8 cellular contexts compared by ENCODE assay signal in genomic region chr20:43507150-43508080, GRCh38. TPM values are rescaled to one million over a fixed set of nuclear protein-coding genes. Genes with fewer than 3 reads are reported as not detected.
A peak's percentile ranks its signal among the peaks of the same experiment; 100 is the strongest.
DNase-seq lines count a peak whose midpoint lies in the region; ATAC-seq and TF ChIP-seq lines count a peak whose summit lies in the region.

Gene L3MBTL1 (plus strand): TSS chr20:43507697. CDS start chr20:43513504, 5,807 bp downstream.

- peak within 1 kb of the TSS; percentile 74 for H3K4me3 Mint-ChIP-seq in GM23338

- no peak within 1 kb of the TSS for H3K27ac ChIP-seq in GM23338 (ENCODE audit: low read depth)
- H3K27ac ChIP-seq in SK-N-SH (ENCODE audit: low read depth in 2 of 2, low read length in 1 of 2) = no peak within 1 kb of the TSS; a peak in 1 of 4 replicates
- no peak within 1 kb of the TSS for H3K27ac ChIP-seq in effector memory CD4-positive, alpha-beta T cell (ENCODE audit: insufficient read depth, low read length, poor library complexity, severe bottlenecking)
- H3K27ac ChIP-seq in lower lobe of right lung = no peak within 1 kb of the TSS
- no peak within 1 kb of the TSS for H3K27ac ChIP-seq in thoracic aorta

- WGBS in SK-N-SH (ENCODE audit: low lambda C conversion rate) = 54% methylated on average over 41 of the region's 95 CpGs

- H3K27me3 ChIP-seq in GM23338 (ENCODE audit: insufficient read depth) = peaks cover 17% of the 10 kb centered on the region
- no peaks in the 10 kb centered on the region; the same call in 1 of the 2 replicates for H3K27me3 ChIP-seq in SK-N-SH (ENCODE audit: insufficient read depth)
- peaks cover 4% of the 10 kb centered on the region for H3K27me3 ChIP-seq in effector memory CD4-positive, alpha-beta T cell (replicated peaks; ENCODE audit: control insufficient read depth, insufficient read depth, low read length, poor library complexity, severe bottlenecking)
- peaks cover 30% of the 10 kb centered on the region for H3K27me3 ChIP-seq in lower lobe of right lung (ENCODE audit: low read depth)
- H3K27me3 ChIP-seq in thoracic aorta (replicated peaks; ENCODE audit: insufficient read depth) = no peaks in the 10 kb centered on the region

- peaks cover 22% of the 10 kb centered on the region for H3K27me3 Mint-ChIP-seq in GM23338 (ENCODE audit: insufficient read depth, low read depth, poor library complexity)

- H3K9ac ChIP-seq in SK-N-SH = peak within 1 kb of the TSS; percentile 61

- H3K36me3 ChIP-seq in GM23338 (ENCODE audit: insufficient read depth) (no peaks in the 10 kb centered on the region), SK-N-SH (replicated peaks in 1 of 2; ENCODE audit: control insufficient read depth in 1 of 2, insufficient read depth in 2 of 2, low read length in 1 of 2) (no peaks in the 10 kb centered on the region), lower lobe of right lung (no peaks in the 10 kb centered on the region), thoracic aorta (no peaks in the 10 kb centered on the region)
- H3K36me3 ChIP-seq in effector memory CD4-positive, alpha-beta T cell (ENCODE audit: control insufficient read depth, insufficient read depth, low read length) = no peaks in the 10 kb centered on the region

- TF ChIP-seq CTCF in AG04449 (IDR thresholded peaks at IDR 0.05; ENCODE audit: insufficient read depth, low read length, missing control alignments) (peak; percentile 13), GM23338 (conservative IDR thresholded peaks at IDR 0.05; ENCODE audit: low read depth in 2 of 2) (no peak), SK-N-SH (IDR thresholded peaks at IDR 0.05) (no peak), lower lobe of right lung (IDR thresholded peaks at IDR 0.05) (no peak), thoracic aorta (IDR thresholded peaks at IDR 0.05) (no peak)

- H3K9me3 Mint-ChIP-seq in GM23338 = no peaks in the 10 kb centered on the region; the same call in 2 of the 3 replicates

- H3F3A ChIP-seq in GM23338 (replicated peaks; ENCODE audit: low read depth) = peaks cover 3% of the 10 kb centered on the region; the same call in 1 of the 2 replicates
- H3F3A ChIP-seq in SK-N-SH (replicated peaks; ENCODE audit: insufficient read depth) = no peaks in the 10 kb centered on the region

- peak within 1 kb of the TSS; percentile 99 for H2AFZ ChIP-seq in GM23338
- peak within 1 kb of the TSS; percentile 78; the same call in 1 of the 2 replicates for H2AFZ ChIP-seq in SK-N-SH (ENCODE audit: low read depth)

- H4K20me1 ChIP-seq in GM23338 (replicated peaks; ENCODE audit: insufficient read depth) = no peaks in the 10 kb centered on the region
- no peaks in the 10 kb centered on the region for H4K20me1 ChIP-seq in SK-N-SH (ENCODE audit: insufficient read depth)

- H3K9me2 ChIP-seq in GM23338 (ENCODE audit: insufficient read depth) (no peaks in the 10 kb centered on the region), SK-N-SH (no peaks in the 10 kb centered on the region)

- no peaks in the 10 kb centered on the region for H3K79me2 ChIP-seq in GM23338 (replicated peaks; ENCODE audit: insufficient read depth)
- no peaks in the 10 kb centered on the region for H3K79me2 ChIP-seq in SK-N-SH (ENCODE audit: insufficient read depth)

- POLR2A ChIA-PET in AG04449 (lab: Yijun Ruan, JAX) = interaction anchor here (0.9 kb wide), 1 partner anchor 50 kb away, joined by 3 read pairs; the partner anchor contains the start of gene SRSF6
- POLR2A ChIA-PET in SK-N-SH (lab: Yijun Ruan, JAX) = interaction anchor here (0.7 to 1.9 kb wide), 3 partner anchors 14 to 50 kb away, joined by 3 to 5 read pairs (median 4); no protein-coding TSS in a partner anchor

- H3K27ac Mint-ChIP-seq in GM23338 = peak within 1 kb of the TSS; percentile 53; the same call in 1 of the 2 replicates

- peak; percentile 83 for ATAC-seq in GM23338
- peak; percentile 91 to 92 for ATAC-seq in lower lobe of right lung
- ATAC-seq in thoracic aorta (ENCODE audit: insufficient number of reproducible peaks, low FRiP score, low read depth) = no peak
- no peak for ATAC-seq in HG02970 (IDR thresholded peaks at IDR 0.05; ENCODE audit: low FRiP score, unreplicated experiment)
- ATAC-seq in GM18502 (IDR thresholded peaks at IDR 0.05; ENCODE audit: poor library complexity, unreplicated experiment) = no peak

- TF ChIP-seq EP300 in SK-N-SH (IDR thresholded peaks at IDR 0.05; ENCODE audit: borderline replicate concordance in 1 of 2, low read depth in 1 of 2, low read length in 1 of 2) = no peak

- no peaks in the 10 kb centered on the region for H3K4me1 ChIP-seq in GM23338 (ENCODE audit: insufficient read depth)
- H3K4me1 ChIP-seq in SK-N-SH (ENCODE audit: control insufficient read depth in 1 of 2, insufficient read depth in 2 of 2, low read depth in 1 of 2, low read length in 1 of 2) = peaks cover 0 to 3% of the 10 kb centered on the region in 2 experiments; a peak in 1 of 4 replicates
- peaks cover 3% of the 10 kb centered on the region for H3K4me1 ChIP-seq in effector memory CD4-positive, alpha-beta T cell (ENCODE audit: control insufficient read depth, insufficient read depth, low read length, poor library complexity, severe bottlenecking)
- no peaks in the 10 kb centered on the region for H3K4me1 ChIP-seq in lower lobe of right lung
- H3K4me1 ChIP-seq in thoracic aorta (ENCODE audit: control insufficient read depth in 1 of 2, low read depth in 2 of 2) = peaks cover 0 to 11% of the 10 kb centered on the region in 2 donors

- peaks cover 10% of the 10 kb centered on the region; the same call in 2 of the 3 replicates for H3K4me1 Mint-ChIP-seq in GM23338

- peak within 1 kb of the TSS; percentile 85 for H3K4me2 ChIP-seq in GM23338
- H3K4me2 ChIP-seq in SK-N-SH = peak within 1 kb of the TSS; percentile 80

- no peak for DNase-seq in AG04449 (ENCODE audit: low read depth, low spot score)
- peak; percentile 82 for DNase-seq in GM23338 (ENCODE audit: low spot score)
- DNase-seq in SK-N-SH = peak; percentile 96
- no peak for DNase-seq in effector memory CD4-positive, alpha-beta T cell
- peak; percentile 74 for DNase-seq in lower lobe of right lung
- no peak for DNase-seq in thoracic aorta (ENCODE audit: low spot score)

- TF ChIP-seq RAD21 in SK-N-SH (IDR thresholded peaks at IDR 0.05; ENCODE audit: low read length) = no peak

- peak within 1 kb of the TSS; percentile 63 for H3K4me3 ChIP-seq in AG04449 (ENCODE audit: low read depth, low read length)
- peak within 1 kb of the TSS; percentile 77 for H3K4me3 ChIP-seq in GM23338
- H3K4me3 ChIP-seq in SK-N-SH (ENCODE audit: low read depth in 2 of 2, low read length in 1 of 2) = peak within 1 kb of the TSS; percentile 60 to 73
- peak within 1 kb of the TSS; percentile 59 for H3K4me3 ChIP-seq in effector memory CD4-positive, alpha-beta T cell (ENCODE audit: insufficient read depth, low read depth, low read length, poor library complexity, severe bottlenecking)
- H3K4me3 ChIP-seq in lower lobe of right lung = peak within 1 kb of the TSS; percentile 66
- H3K4me3 ChIP-seq in thoracic aorta = peak within 1 kb of the TSS; percentile 84

- intact Hi-C loops in lower lobe of right lung (cut with DNase I) = no loop called here

- H3K36me3 Mint-ChIP-seq in GM23338 (ENCODE audit: low read depth) = no peaks in the 10 kb centered on the region; the same call in 2 of the 3 replicates

- CTCF ChIA-PET in AG04449 (lab: Yijun Ruan, JAX) = interaction anchor here (1.0 kb wide), 1 partner anchor 31 kb away, joined by 3 read pairs; no protein-coding TSS in a partner anchor
- CTCF ChIA-PET in SK-N-SH (lab: Yijun Ruan, JAX) = interaction anchor here (1.0 to 1.2 kb wide), 3 partner anchors 12 to 49 kb away, joined by 3 to 4 read pairs (median 3); no protein-coding TSS in a partner anchor

- H3K9me3 ChIP-seq in SK-N-SH = no peaks in the 10 kb centered on the region
- no peaks in the 10 kb centered on the region for H3K9me3 ChIP-seq in effector memory CD4-positive, alpha-beta T cell (ENCODE audit: control insufficient read depth, low read length)
- H3K9me3 ChIP-seq in lower lobe of right lung = no peaks in the 10 kb centered on the region
- no peaks in the 10 kb centered on the region for H3K9me3 ChIP-seq in thoracic aorta

TF ChIP-seq in GM23338, 12 proteins besides CTCF, POLR2A, EP300 and RAD21 (continues in another document):
- TF ChIP-seq POLR2AphosphoS5 (IDR thresholded peaks at IDR 0.05; ENCODE audit: low read depth) = peak; percentile 71
- TF ChIP-seq ETS1 (IDR thresholded peaks at IDR 0.05) = no peak
- TF ChIP-seq NANOG (IDR thresholded peaks at IDR 0.05; ENCODE audit: borderline replicate concordance) = no peak

TF ChIP-seq in SK-N-SH, 30 proteins besides CTCF, POLR2A, EP300 and RAD21:
- TF ChIP-seq MAX (IDR thresholded peaks at IDR 0.05; ENCODE audit: low read depth) (0 out of 2 replicates have a peak, but pooled peaks have one; percentile 14), FOXJ3 (CRISPR knock-in tag; IDR thresholded peaks at IDR 0.05) (no peak), TEAD4 (IDR thresholded peaks at IDR 0.05; ENCODE audit: borderline replicate concordance, insufficient read depth) (no peak), CHD2 (IDR thresholded peaks at IDR 0.05; ENCODE audit: low read length, partially characterized antibody) (no peak), RXRA (IDR thresholded peaks at IDR 0.05; ENCODE audit: borderline replicate concordance, low read depth) (no peak), SIN3A (IDR thresholded peaks at IDR 0.05; ENCODE audit: borderline replicate concordance, low read depth, low read length) (no peak), NRF1 (IDR thresholded peaks at IDR 0.05; ENCODE audit: low read depth, low read length) (peak; percentile 70)

RNA-seq across cellular contexts. Expression of gene L3MBTL1, which starts in this region (rescaled TPM):
- 17.4 and 33.6 TPM in 2 replicates for total RNA-seq in GM23338 (2014; rRNA removed; shearing (Covaris generic))
- polyA plus RNA-seq in GM23338 (2016; fragmentation: Nextera tagmentation; extraction: Ambion mirVana) (6.1 and 6.5 TPM in 2 replicates), SK-N-SH (2012; rRNA removed) (8.9 and 14.5 TPM in 2 replicates)
- 1.8 and 2.7 TPM in 2 replicates for polyA plus RNA-seq in SK-N-SH (2012; cell fraction: cytosol; rRNA removed)
- 112 and 128 TPM in 2 replicates for polyA plus RNA-seq in SK-N-SH (2012; cell fraction: nucleus; rRNA removed)
- total RNA-seq in lower lobe of right lung (10.5 TPM), thoracic aorta (10 to 100 TPM; 15.3 to 21.4 TPM)

Comparison
In these comparisons a context has a peak if more than half of its experiments do, and no peak if none do; other contexts are left out.
1. DNase-seq: peak in GM23338 (single experiment), SK-N-SH (single experiment) and lower lobe of right lung (single experiment); none in AG04449 (single experiment), effector memory CD4-positive, alpha-beta T cell (0 of 3) and thoracic aorta (single experiment).
2. ATAC-seq: peak in GM23338 (single experiment) and lower lobe of right lung (2 of 2); none in thoracic aorta (single experiment), HG02970 (single experiment) and GM18502 (single experiment).
3. Peak in every context shown above with its lines, with median percentiles within 50 percentile points of each other: H3K4me3 ChIP-seq.